In genomic region chr20:48298851-48299484, GRCh38 we compare ENCODE assay signal across 1 cellular context.
TF ChIP-seq lines count a peak whose summit lies in the region.

No MANE protein-coding gene starts in this region.

TF ChIP-seq in HEK293, 187 proteins besides CTCF, POLR2A, EP300 and RAD21 (continued from another document and continues in another):
- TF ChIP-seq PRDM2 (tag by site-specific recombination; IDR thresholded peaks at IDR 0.05; ENCODE audit: borderline replicate concordance) = no peak
- no peak for TF ChIP-seq BCL11B (tag by site-specific recombination; IDR thresholded peaks at IDR 0.05; ENCODE audit: low read depth)
- no peak for TF ChIP-seq ZNF514 (tag by site-specific recombination; IDR thresholded peaks at IDR 0.05)
- no peak for TF ChIP-seq HOXC10 (CRISPR knock-in tag; IDR thresholded peaks at IDR 0.05)
- no peak for TF ChIP-seq SETDB1 (IDR thresholded peaks at IDR 0.05; ENCODE audit: insufficient read length, low read length)
- no peak for TF ChIP-seq ZNF610 (tag by site-specific recombination; IDR thresholded peaks at IDR 0.05; ENCODE audit: borderline replicate concordance)
- TF ChIP-seq PRDM10 (tag by site-specific recombination; IDR thresholded peaks at IDR 0.05) = peak; percentile 91
- TF ChIP-seq ZNF19 (tag by site-specific recombination; IDR thresholded peaks at IDR 0.05; ENCODE audit: low read depth) = no peak
- no peak for TF ChIP-seq KLF9 (tag by site-specific recombination; IDR thresholded peaks at IDR 0.05; ENCODE audit: low read depth)
- no peak for TF ChIP-seq ZNF184 (tag by site-specific recombination; IDR thresholded peaks at IDR 0.05)
- TF ChIP-seq GLIS1 (tag by site-specific recombination; IDR thresholded peaks at IDR 0.05) = peak; percentile 97
- TF ChIP-seq ZNF394 (tag by site-specific recombination; IDR thresholded peaks at IDR 0.05; ENCODE audit: borderline replicate concordance) = no peak
- TF ChIP-seq PRDM1 (tag by site-specific recombination; IDR thresholded peaks at IDR 0.05) = no peak
- TF ChIP-seq ZNF157 (tag by site-specific recombination; IDR thresholded peaks at IDR 0.05) = no peak
- TF ChIP-seq ZNF654 (tag by site-specific recombination; IDR thresholded peaks at IDR 0.05; ENCODE audit: low read depth) = no peak
- TF ChIP-seq BCL11A (tag by site-specific recombination; IDR thresholded peaks at IDR 0.05; ENCODE audit: low read depth) = no peak
- no peak for TF ChIP-seq ZNF311 (tag by site-specific recombination; IDR thresholded peaks at IDR 0.05; ENCODE audit: borderline replicate concordance)
- TF ChIP-seq ZNF366 (tag by site-specific recombination; conservative IDR thresholded peaks at IDR 0.05) = peak; percentile 31; the same call in 1 of the 2 replicates
- TF ChIP-seq ZNF629 (tag by site-specific recombination; IDR thresholded peaks at IDR 0.05) = peak; percentile 47; the same call in 1 of the 2 replicates
- TF ChIP-seq ZNF16 (tag by site-specific recombination; IDR thresholded peaks at IDR 0.05; ENCODE audit: low read depth) = no peak
- TF ChIP-seq MYNN (tag by site-specific recombination; IDR thresholded peaks at IDR 0.05; ENCODE audit: borderline replicate concordance) = no peak
- TF ChIP-seq ZNF776 (tag by site-specific recombination; IDR thresholded peaks at IDR 0.05; ENCODE audit: borderline replicate concordance) = no peak
- TF ChIP-seq ZNF398 (tag by site-specific recombination; IDR thresholded peaks at IDR 0.05) = no peak
- peak; percentile 66; the same call in 1 of the 2 replicates for TF ChIP-seq SCRT1 (tag by site-specific recombination; IDR thresholded peaks at IDR 0.05; ENCODE audit: borderline replicate concordance)
- no peak for TF ChIP-seq ZNF266 (tag by site-specific recombination; IDR thresholded peaks at IDR 0.05; ENCODE audit: low read depth)
- TF ChIP-seq RBAK (tag by site-specific recombination; IDR thresholded peaks at IDR 0.05) = no peak
- no peak for TF ChIP-seq ZNF292 (tag by site-specific recombination; IDR thresholded peaks at IDR 0.05; ENCODE audit: borderline replicate concordance, low read depth)
- no peak for TF ChIP-seq ZNF140 (tag by site-specific recombination; IDR thresholded peaks at IDR 0.05)
- TF ChIP-seq ZNF211 (tag by site-specific recombination; IDR thresholded peaks at IDR 0.05; ENCODE audit: low read depth) = no peak
- no peak for TF ChIP-seq ZNF777 (tag by site-specific recombination; IDR thresholded peaks at IDR 0.05; ENCODE audit: borderline replicate concordance)
- TF ChIP-seq MEIS1 (CRISPR knock-in tag; IDR thresholded peaks at IDR 0.05; ENCODE audit: borderline replicate concordance) = no peak
- TF ChIP-seq ZFP37 (tag by site-specific recombination; IDR thresholded peaks at IDR 0.05) = no peak
- TF ChIP-seq ZBTB7A (tag by site-specific recombination; IDR thresholded peaks at IDR 0.05; ENCODE audit: low read depth) = no peak
- no peak for TF ChIP-seq ZBTB26 (tag by site-specific recombination; optimal IDR thresholded peaks at IDR 0.05)
- no peak for TF ChIP-seq ZNF423 (tag by site-specific recombination; IDR thresholded peaks at IDR 0.05)
- no peak for TF ChIP-seq ATF2 (tag by site-specific recombination; IDR thresholded peaks at IDR 0.05; ENCODE audit: low read depth)
- no peak for TF ChIP-seq ZNF26 (tag by site-specific recombination; IDR thresholded peaks at IDR 0.05)
- TF ChIP-seq ZNF791 (tag by site-specific recombination; IDR thresholded peaks at IDR 0.05) = no peak
- TF ChIP-seq ZNF248 (tag by site-specific recombination; IDR thresholded peaks at IDR 0.05) = no peak
- no peak for TF ChIP-seq YY2 (tag by site-specific recombination; IDR thresholded peaks at IDR 0.05)
- TF ChIP-seq ZFP3 (tag by site-specific recombination; IDR thresholded peaks at IDR 0.05; ENCODE audit: low read depth) = no peak
- no peak for TF ChIP-seq ZNF513 (tag by site-specific recombination; IDR thresholded peaks at IDR 0.05)
- TF ChIP-seq ZNF747 (tag by site-specific recombination; IDR thresholded peaks at IDR 0.05) = no peak
- no peak for TF ChIP-seq ZNF274 (IDR thresholded peaks at IDR 0.05; ENCODE audit: low read length)
- TF ChIP-seq ZNF274 (tag by site-specific recombination; IDR thresholded peaks at IDR 0.05; ENCODE audit: borderline replicate concordance) = no peak
- peak; percentile 12; the same call in 1 of the 2 replicates for TF ChIP-seq ZNF24 (tag by site-specific recombination; IDR thresholded peaks at IDR 0.05)
